9 cellular contexts compared by ENCODE assay signal in the genomic region with DNA sequence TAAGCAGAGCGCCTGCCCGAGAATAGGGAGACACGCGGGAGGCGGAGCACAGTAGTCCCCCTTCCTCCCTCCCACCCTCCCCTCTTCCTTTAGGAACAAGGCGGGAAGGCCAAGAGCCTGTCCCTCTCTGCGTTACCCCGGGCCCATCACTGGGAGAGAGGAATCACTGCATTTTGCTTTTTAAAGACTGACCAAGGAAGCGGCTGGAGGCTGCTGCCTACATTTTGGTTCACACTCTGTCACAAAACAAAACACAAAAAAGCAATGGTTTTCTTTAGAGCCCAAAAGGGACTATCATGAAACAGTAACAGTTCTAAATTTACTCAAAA. TPM values are rescaled to one million over a fixed set of nuclear protein-coding genes. Genes with fewer than 3 reads are reported as not detected.
DNase-seq lines count a peak whose midpoint lies in the region; ATAC-seq and TF ChIP-seq lines count a peak whose summit lies in the region.
"Had no signal": no experiment of that assay in that cellular context is flagged by ENCODE, and none has a peak within 500 bp of the region (broad histone marks: within the 10 kb centered on the region; RNA-seq: fewer than 3 reads in every experiment).

No MANE protein-coding gene starts in this region.

- DNase-seq in left lung (no peak), medulla oblongata (ENCODE audit: extremely low spot score) (no peak)
- DNase-seq in activated CD4-positive, CD25-positive, alpha-beta regulatory T cell treated with anti-CD3 and anti-CD28 coated beads, Interleukin-2, amount 50 U/mL, for 72 hours: no peak
- DNase-seq: amniotic stem cell had no signal

- H3K9ac ChIP-seq in BLaER1 treated with 17β-estradiol and CSF1 and Interleukin-3, amounts not matched to agents 10 nM and 100 nM: no peak overlapping the region
- H3K9ac ChIP-seq in SU-DHL-6 (ENCODE audit: low read length): no peak overlapping the region; the same call in 1 of the 2 replicates

- peaks cover 12 to 62% (median 20%) of the 10 kb centered on the region in 11 experiments; a peak in 16 of 22 replicates for H4K20me1 ChIP-seq in BLaER1 treated with 17β-estradiol and CSF1 and Interleukin-3, amounts not matched to agents 10 nM and 100 nM
- H4K20me1 ChIP-seq in SU-DHL-6 (ENCODE audit: low read depth, low read length): no peaks in the 10 kb centered on the region

- H3K4me1 ChIP-seq in BLaER1 treated with 17β-estradiol and CSF1 and Interleukin-3, amounts not matched to agents 10 nM and 100 nM: peaks cover 28 to 70% (median 58%) of the 10 kb centered on the region in 10 experiments
- H3K4me1 ChIP-seq in left lung: peaks cover 0 to 12% of the 10 kb centered on the region in 2 donors

- H3K27ac ChIP-seq in BLaER1 treated with 17β-estradiol and CSF1 and Interleukin-3, amounts not matched to agents 10 nM and 100 nM: no peak overlapping the region
- H3K27ac ChIP-seq in SU-DHL-6 (ENCODE audit: low read depth, low read length): no peak overlapping the region
- H3K27ac ChIP-seq in left lung: peak overlapping the region in 1 of 2 donors; percentile 65

- peak; percentile 11 for ATAC-seq in GM21423 (IDR thresholded peaks at IDR 0.05; ENCODE audit: unreplicated experiment)
- ATAC-seq in left lung: no peak
- ATAC-seq in HG03469 (IDR thresholded peaks at IDR 0.05; ENCODE audit: unreplicated experiment): no peak
- no peak for ATAC-seq in esophagus mucosa

- H3K9me2 ChIP-seq in SU-DHL-6 (replicated peaks; ENCODE audit: insufficient read depth, low read length): no peaks in the 10 kb centered on the region

- H3K9me3 ChIP-seq in BLaER1 treated with 17β-estradiol and CSF1 and Interleukin-3, amounts not matched to agents 10 nM and 100 nM (replicated peaks in 1 of 11): no peaks in the 10 kb centered on the region
- H3K9me3 ChIP-seq in SU-DHL-6 (ENCODE audit: insufficient read depth, low read length): no peaks in the 10 kb centered on the region
- no peaks in the 10 kb centered on the region for H3K9me3 ChIP-seq in left lung

- intact Hi-C loops in left lung (cut with DNase I): no loop called here

- peak; percentile 6 for TF ChIP-seq CTCF in SU-DHL-6 (IDR thresholded peaks at IDR 0.05; ENCODE audit: insufficient read depth, low read length, poor library complexity, severe bottlenecking)
- TF ChIP-seq CTCF in left lung (IDR thresholded peaks at IDR 0.05): peak in 1 of 2 donors; percentile 49

- H3K27me3 ChIP-seq in BLaER1 treated with 17β-estradiol and CSF1 and Interleukin-3, amounts not matched to agents 10 nM and 100 nM: peaks cover 0 to 6% (median 0%) of the 10 kb centered on the region in 11 experiments; a peak in 1 of 22 replicates
- H3K27me3 ChIP-seq in SU-DHL-6 (ENCODE audit: low read length): no peaks in the 10 kb centered on the region
- H3K27me3 ChIP-seq in left lung: no peaks in the 10 kb centered on the region

- H3K36me3 ChIP-seq in BLaER1 treated with 17β-estradiol and CSF1 and Interleukin-3, amounts not matched to agents 10 nM and 100 nM: peaks cover 20 to 51% (median 23%) of the 10 kb centered on the region in 11 experiments
- no peaks in the 10 kb centered on the region for H3K36me3 ChIP-seq in SU-DHL-6 (ENCODE audit: low read length)
- H3K36me3 ChIP-seq in left lung: peaks cover 0 to 32% of the 10 kb centered on the region in 2 donors

- H3F3A ChIP-seq in SU-DHL-6 (ENCODE audit: insufficient read depth): 0 out of 2 replicates have a peak, but pooled peaks cover 5% of the 10 kb centered on the region

- H3K4me2 ChIP-seq in BLaER1 treated with 17β-estradiol and CSF1 and Interleukin-3, amounts not matched to agents 10 nM and 100 nM: peak overlapping the region; percentile 78 to 98 (median 95); a peak in 16 of 22 replicates
- peak overlapping the region; percentile 59 for H3K4me2 ChIP-seq in SU-DHL-6 (ENCODE audit: low read depth, low read length, poor library complexity, severe bottlenecking)

- H2AFZ ChIP-seq in SU-DHL-6 (ENCODE audit: low read depth, low read length, severe bottlenecking): no peak overlapping the region

- H3K79me2 ChIP-seq in SU-DHL-6 (ENCODE audit: insufficient read depth, low read length): no peaks in the 10 kb centered on the region

- H3K4me3 ChIP-seq in BLaER1 treated with 17β-estradiol and CSF1 and Interleukin-3, amounts not matched to agents 10 nM and 100 nM: peak overlapping the region in 3 of 10 experiments; percentile 55 to 60 (median 60); a peak in 3 of 20 replicates
- no peak overlapping the region for H3K4me3 ChIP-seq in SU-DHL-6 (ENCODE audit: insufficient read depth, low read length, poor library complexity, severe bottlenecking)
- H3K4me3 ChIP-seq in left lung: peak overlapping the region; percentile 23 to 48

RNA-seq across cellular contexts. Expression of a gene that starts 19.8 kb away (rescaled TPM):
- total RNA-seq in left lung (10 to 100 TPM; 18.1 to 24.9 TPM), esophagus mucosa (1.8 TPM)

RNA-seq across cellular contexts. Expression of a gene that starts 52.7 kb away (rescaled TPM):
- 100 to 1,000 TPM; 431 to 653 TPM for total RNA-seq in left lung
- 693 TPM for total RNA-seq in esophagus mucosa
